18 cellular contexts compared by ENCODE assay signal in the genomic region with DNA sequence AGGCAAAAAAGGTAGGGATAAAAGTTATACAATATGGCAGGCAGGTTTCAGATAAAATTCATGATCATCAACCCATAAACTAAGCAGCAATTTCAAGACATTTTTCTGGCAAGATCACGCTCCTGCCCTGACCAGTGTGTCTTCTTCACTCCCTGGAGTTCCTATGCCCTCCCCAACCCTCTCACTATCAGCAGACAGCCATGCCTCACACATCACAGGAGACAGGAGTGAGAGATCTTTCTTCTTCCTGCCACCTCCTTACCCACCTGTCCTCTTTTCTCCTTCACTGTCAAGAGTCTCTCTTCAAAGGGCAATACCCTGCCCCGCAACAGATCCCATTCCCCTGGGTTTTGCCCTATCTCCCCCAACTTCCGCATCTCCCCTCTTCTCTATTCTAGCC. TPM values are rescaled to one million over a fixed set of nuclear protein-coding genes. Genes with fewer than 3 reads are reported as not detected.
DNase-seq lines count a peak whose midpoint lies in the region; ATAC-seq and TF ChIP-seq lines count a peak whose summit lies in the region.
"Had no signal": no experiment of that assay in that cellular context is flagged by ENCODE, and none has a peak within 500 bp of the region (broad histone marks: within the 10 kb centered on the region; RNA-seq: fewer than 3 reads in every experiment).

No MANE protein-coding gene starts in this region.

- peak overlapping the region; percentile 90 to 94 (median 93) for H3K27ac Mint-ChIP-seq in CD4-positive, CD25-positive, alpha-beta regulatory T cell
- peak overlapping the region; percentile 80 to 97 (median 89) for H3K27ac Mint-ChIP-seq in CD8-positive, alpha-beta memory T cell
- H3K27ac Mint-ChIP-seq in activated T-helper 1 cell treated with anti-CD3 and anti-CD28 coated beads, Interleukin-12 subunit alpha, Interleukin-12 subunit beta, Interleukin-2, Interleukin-4 antibody, amounts not matched to agents 30 ng/mL and 10 ng/mL and 1 ng/mL, durations not matched to agents 14 hours and 24 hours and 36 hours = peak overlapping the region; percentile 74
- H3K27ac Mint-ChIP-seq in naive B cell = peak overlapping the region in 4 of 6 donors; percentile 3 to 74 (median 30)
- H3K27ac Mint-ChIP-seq: nephron progenitor cell had no signal

- H3K9me3 Mint-ChIP-seq in CD4-positive, CD25-positive, alpha-beta regulatory T cell = no peaks in the 10 kb centered on the region
- no peaks in the 10 kb centered on the region for H3K9me3 Mint-ChIP-seq in CD8-positive, alpha-beta memory T cell
- no peaks in the 10 kb centered on the region for H3K9me3 Mint-ChIP-seq in activated T-helper 1 cell treated with anti-CD3 and anti-CD28 coated beads, Interleukin-12 subunit alpha, Interleukin-12 subunit beta, Interleukin-2, Interleukin-4 antibody, amounts not matched to agents 30 ng/mL and 10 ng/mL and 1 ng/mL, durations not matched to agents 14 hours and 24 hours and 36 hours
- peaks cover 0 to 2% (median 0%) of the 10 kb centered on the region in 7 donors for H3K9me3 Mint-ChIP-seq in naive B cell
- H3K9me3 Mint-ChIP-seq: nephron progenitor cell had no signal

- H3K4me1 Mint-ChIP-seq in CD4-positive, CD25-positive, alpha-beta regulatory T cell = peaks cover 22 to 68% (median 48%) of the 10 kb centered on the region in 4 donors
- H3K4me1 Mint-ChIP-seq in CD8-positive, alpha-beta memory T cell = peaks cover 42 to 50% (median 43%) of the 10 kb centered on the region in 3 donors
- H3K4me1 Mint-ChIP-seq in activated T-helper 1 cell treated with anti-CD3 and anti-CD28 coated beads, Interleukin-12 subunit alpha, Interleukin-12 subunit beta, Interleukin-2, Interleukin-4 antibody, amounts not matched to agents 30 ng/mL and 10 ng/mL and 1 ng/mL, durations not matched to agents 14 hours and 24 hours and 36 hours (ENCODE audit: low read depth) = peaks cover 62% of the 10 kb centered on the region
- H3K4me1 Mint-ChIP-seq in naive B cell = peaks cover 22 to 36% (median 34%) of the 10 kb centered on the region in 3 donors
- H3K4me1 Mint-ChIP-seq: nephron progenitor cell had no signal

- DNase-seq in CD4-positive, CD25-positive, alpha-beta regulatory T cell = no peak
- no peak for DNase-seq in CD8-positive, alpha-beta memory T cell
- DNase-seq in activated T-helper 1 cell treated with anti-CD3 and anti-CD28 coated beads, Interleukin-12 subunit alpha, Interleukin-12 subunit beta, Interleukin-2, Interleukin-4 antibody, amounts not matched to agents 30 ng/mL and 10 ng/mL and 1 ng/mL, durations not matched to agents 14 hours and 24 hours and 36 hours (ENCODE audit: low spot score) = no peak
- DNase-seq in naive B cell = no peak
- DNase-seq in omental fat pad (ENCODE audit: low spot score) = no peak
- DNase-seq: amygdala, H7, heart right ventricle, islet precursor cell, mammary epithelial cell, NCI-H1417 treated with DMSO at 0.1 percent for 48 hours, nephron progenitor cell, RPMI8226 had no signal

- peak in 1 of 2 donors; percentile 23 for ATAC-seq in CD4-positive, CD25-positive, alpha-beta regulatory T cell (ENCODE audit: low read depth in 2 of 2)
- ATAC-seq in naive B cell (ENCODE audit: low read depth in 2 of 2) (no peak), HG03439 (IDR thresholded peaks at IDR 0.05; ENCODE audit: unreplicated experiment) (no peak), omental fat pad (ENCODE audit: low FRiP score) (no peak), HG03095 (IDR thresholded peaks at IDR 0.05; ENCODE audit: unreplicated experiment) (no peak)
- ATAC-seq: heart right ventricle had no signal

- no peaks in the 10 kb centered on the region for H3K9me3 ChIP-seq in CD4-positive, CD25-positive, alpha-beta regulatory T cell (ENCODE audit: control insufficient read depth in 2 of 2, low read length in 2 of 2)
- H3K9me3 ChIP-seq in CD8-positive, alpha-beta memory T cell (ENCODE audit: low read length) = no peaks in the 10 kb centered on the region
- H3K9me3 ChIP-seq: heart right ventricle, prostate gland, tibial nerve had no signal

- POLR2A ChIA-PET in CD8-positive, alpha-beta memory T cell (lab: Charles Lee) = no interaction called here

- H3K36me3 Mint-ChIP-seq in CD4-positive, CD25-positive, alpha-beta regulatory T cell = peaks cover 14% of the 10 kb centered on the region
- H3K36me3 Mint-ChIP-seq in CD8-positive, alpha-beta memory T cell = peaks cover 4 to 21% (median 5%) of the 10 kb centered on the region in 3 donors
- H3K36me3 Mint-ChIP-seq in activated T-helper 1 cell treated with anti-CD3 and anti-CD28 coated beads, Interleukin-12 subunit alpha, Interleukin-12 subunit beta, Interleukin-2, Interleukin-4 antibody, amounts not matched to agents 30 ng/mL and 10 ng/mL and 1 ng/mL, durations not matched to agents 14 hours and 24 hours and 36 hours (ENCODE audit: low read depth) = peaks cover 35% of the 10 kb centered on the region
- peaks cover 4 to 6% of the 10 kb centered on the region in 2 donors for H3K36me3 Mint-ChIP-seq in naive B cell

- CTCF ChIA-PET in CD8-positive, alpha-beta memory T cell (lab: Charles Lee) = no interaction called here

- peak overlapping the region; percentile 76 for H3K27ac ChIP-seq in CD4-positive, CD25-positive, alpha-beta regulatory T cell (ENCODE audit: insufficient read depth, low read length, poor library complexity, severe bottlenecking)
- no peak overlapping the region for H3K27ac ChIP-seq in CD8-positive, alpha-beta memory T cell (ENCODE audit: low read depth, low read length)
- H3K27ac ChIP-seq: prostate gland had no signal

- H3K36me3 ChIP-seq in CD4-positive, CD25-positive, alpha-beta regulatory T cell (ENCODE audit: control insufficient read depth, insufficient read depth, low read length) = no peaks in the 10 kb centered on the region
- no peaks in the 10 kb centered on the region for H3K36me3 ChIP-seq in CD8-positive, alpha-beta memory T cell (ENCODE audit: insufficient read depth, low read length)
- H3K36me3 ChIP-seq: prostate gland had no signal

- H3K4me1 ChIP-seq in CD4-positive, CD25-positive, alpha-beta regulatory T cell (ENCODE audit: control insufficient read depth, insufficient read depth, low read length, poor library complexity, severe bottlenecking) = peaks cover 31% of the 10 kb centered on the region
- H3K4me1 ChIP-seq in CD8-positive, alpha-beta memory T cell (ENCODE audit: insufficient read depth, low read length) = peaks cover 50% of the 10 kb centered on the region
- H3K4me1 ChIP-seq: prostate gland, tibial nerve had no signal

- no peaks in the 10 kb centered on the region for H3K27me3 ChIP-seq in CD4-positive, CD25-positive, alpha-beta regulatory T cell (ENCODE audit: control insufficient read depth, insufficient read depth, low read length)
- no peaks in the 10 kb centered on the region for H3K27me3 ChIP-seq in CD8-positive, alpha-beta memory T cell (ENCODE audit: insufficient read depth, low read length, poor library complexity, severe bottlenecking)
- H3K27me3 ChIP-seq: heart right ventricle, tibial nerve had no signal

- H3K4me3 ChIP-seq in CD4-positive, CD25-positive, alpha-beta regulatory T cell (ENCODE audit: low read depth, low read length) = peak overlapping the region; percentile 87
- H3K4me3 ChIP-seq in CD8-positive, alpha-beta memory T cell (ENCODE audit: low read length) = peak overlapping the region; percentile 32
- H3K4me3 ChIP-seq: prostate gland, skin epidermis, tibial nerve had no signal

- no peak for TF ChIP-seq CTCF in omental fat pad (IDR thresholded peaks at IDR 0.05)

- no peaks in the 10 kb centered on the region for H3K27me3 Mint-ChIP-seq in CD4-positive, CD25-positive, alpha-beta regulatory T cell
- H3K27me3 Mint-ChIP-seq in CD8-positive, alpha-beta memory T cell = no peaks in the 10 kb centered on the region
- H3K27me3 Mint-ChIP-seq in activated T-helper 1 cell treated with anti-CD3 and anti-CD28 coated beads, Interleukin-12 subunit alpha, Interleukin-12 subunit beta, Interleukin-2, Interleukin-4 antibody, amounts not matched to agents 30 ng/mL and 10 ng/mL and 1 ng/mL, durations not matched to agents 14 hours and 24 hours and 36 hours (ENCODE audit: insufficient read depth) = peaks cover under 1% of the 10 kb centered on the region
- no peaks in the 10 kb centered on the region for H3K27me3 Mint-ChIP-seq in naive B cell

- peak overlapping the region; percentile 49 to 80 (median 58) for H3K4me3 Mint-ChIP-seq in CD4-positive, CD25-positive, alpha-beta regulatory T cell
- peak overlapping the region; percentile 29 to 82 (median 67) for H3K4me3 Mint-ChIP-seq in CD8-positive, alpha-beta memory T cell
- H3K4me3 Mint-ChIP-seq in activated T-helper 1 cell treated with anti-CD3 and anti-CD28 coated beads, Interleukin-12 subunit alpha, Interleukin-12 subunit beta, Interleukin-2, Interleukin-4 antibody, amounts not matched to agents 30 ng/mL and 10 ng/mL and 1 ng/mL, durations not matched to agents 14 hours and 24 hours and 36 hours = peak overlapping the region; percentile 50
- peak overlapping the region in 1 of 8 donors; percentile 5 for H3K4me3 Mint-ChIP-seq in naive B cell
- H3K4me3 Mint-ChIP-seq: nephron progenitor cell had no signal

- intact Hi-C loops in activated T-helper 1 cell treated with anti-CD3 and anti-CD28 coated beads, Interleukin-12 subunit alpha, Interleukin-12 subunit beta, Interleukin-2, Interleukin-4 antibody, amounts not matched to agents 30 ng/mL and 10 ng/mL and 1 ng/mL, durations not matched to agents 14 hours and 24 hours and 36 hours (cut with micrococcal nuclease) = loop anchor here (2.0 to 10.0 kb wide), 3 partner anchors 29 to 203 kb away; partner anchors contain the start of gene COA6

RNA-seq across cellular contexts. Expression of gene COA6, which starts 28.4 kb away (rescaled TPM):
- 11.9 TPM for total RNA-seq in CD4-positive, CD25-positive, alpha-beta regulatory T cell
- 10 to 100 TPM; 46.8 to 61.9 (median 55.6) TPM for polyA plus RNA-seq in CD4-positive, CD25-positive, alpha-beta regulatory T cell
- total RNA-seq in CD8-positive, alpha-beta memory T cell = 10 to 100 TPM; 49.1 to 51.9 TPM
- polyA plus RNA-seq in CD8-positive, alpha-beta memory T cell = 40.1 TPM
- total RNA-seq in activated T-helper 1 cell treated with anti-CD3 and anti-CD28 coated beads, Interleukin-12 subunit alpha, Interleukin-12 subunit beta, Interleukin-2, Interleukin-4 antibody, amounts not matched to agents 30 ng/mL and 10 ng/mL and 1 ng/mL, durations not matched to agents 14 hours and 24 hours and 36 hours = 57.2 and 66.9 TPM in 2 replicates
- 10 to 100 TPM; 25.2 to 32.8 (median 28.9) TPM for polyA plus RNA-seq in naive B cell (ENCODE audit: low read depth in 6 of 6)
- 10 to 100 TPM; 15.3 to 21.8 (median 15.8) TPM for total RNA-seq in omental fat pad

Comparison
In these comparisons a context has a peak if more than half of its experiments do, and no peak if none do; other contexts are left out.
1. H3K27ac Mint-ChIP-seq: peak in every context shown above with its lines; median percentile 93 in CD4-positive, CD25-positive, alpha-beta regulatory T cell; 89 in CD8-positive, alpha-beta memory T cell; 74 in activated T-helper 1 cell treated with anti-CD3 and anti-CD28 coated beads, Interleukin-12 subunit alpha, Interleukin-12 subunit beta, Interleukin-2, Interleukin-4 antibody, amounts not matched to agents 30 ng/mL and 10 ng/mL and 1 ng/mL, durations not matched to agents 14 hours and 24 hours and 36 hours; 30 in naive B cell.